14 cellular contexts compared by ENCODE assay signal in the genomic region with DNA sequence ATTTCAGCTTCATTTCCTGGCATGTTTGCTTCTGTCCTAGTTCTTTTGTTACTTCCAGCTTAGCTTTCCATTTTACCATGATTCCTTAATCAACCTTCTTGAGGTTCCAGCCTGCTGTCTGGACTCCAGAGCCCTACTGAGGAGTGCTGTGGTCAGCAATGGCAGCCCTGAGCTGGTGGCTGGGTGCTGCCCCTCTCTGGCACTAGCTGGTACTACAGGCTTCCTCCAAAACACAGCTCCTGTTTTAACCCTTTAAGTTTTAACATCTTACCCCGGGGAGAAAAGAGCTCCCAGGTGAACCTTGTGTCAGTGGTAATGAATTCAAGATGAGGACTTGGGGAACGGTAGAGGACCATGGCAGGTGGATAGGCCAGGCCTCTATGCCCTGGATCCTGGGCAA.
A peak's percentile ranks its signal among the peaks of the same experiment; 100 is the strongest.
DNase-seq lines count a peak whose midpoint lies in the region; ATAC-seq and TF ChIP-seq lines count a peak whose summit lies in the region.
"Had no signal": no experiment of that assay in that cellular context is flagged by ENCODE, and none has a peak within 500 bp of the region (broad histone marks: within the 10 kb centered on the region; RNA-seq: fewer than 3 reads in every experiment).

No MANE protein-coding gene starts in this region.

- H3K9me3 ChIP-seq in NT2/D1 (ENCODE audit: insufficient read depth, low read length): peaks cover 14% of the 10 kb centered on the region

- no peak for ATAC-seq in HG03045 (IDR thresholded peaks at IDR 0.05; ENCODE audit: unreplicated experiment)
- ATAC-seq: stimulated activated memory B cell treated with anti-CD40 and anti-IgM and Interleukin-4, amounts not matched to agents 10 μg/mL and 1 μg/mL and 100 μg/mL, for 72 hours had no signal

- no peaks in the 10 kb centered on the region for H3K27me3 ChIP-seq in NT2/D1 (ENCODE audit: insufficient read depth, insufficient read length)

- DNase-seq in CD14-positive monocyte (ENCODE audit: low spot score): no peak
- peak; percentile 25 for DNase-seq in H4 (ENCODE audit: low spot score)
- DNase-seq in NT2/D1 (ENCODE audit: low read depth, low spot score): peak; percentile 57
- peak; percentile 65 for DNase-seq in iPS-NIHi11 (ENCODE audit: low spot score)
- DNase-seq in immature natural killer cell: no peak
- no peak for DNase-seq in activated naive CD4-positive, alpha-beta T cell treated with anti-CD3 and anti-CD28 coated beads for 36 hours
- DNase-seq in activated T-cell treated with anti-CD3 and anti-CD28 coated beads for 4 hours: no peak
- DNase-seq: activated T-cell treated with anti-CD3 and anti-CD28 coated beads, Interleukin-2, amount 50 U/mL, for 1 hour; effector memory CD4-positive, alpha-beta T cell; NCI-H187 had no signal

- H3K9me3 Mint-ChIP-seq in CD14-positive monocyte (peaks cover 0 to 8% (median 0%) of the 10 kb centered on the region in 7 donors), immature natural killer cell (peaks cover 0 to 11% (median 1%) of the 10 kb centered on the region in 6 donors)
- peaks cover 9% of the 10 kb centered on the region for H3K9me3 Mint-ChIP-seq in activated naive CD4-positive, alpha-beta T cell treated with anti-CD3 and anti-CD28 coated beads for 36 hours

- H3K36me3 Mint-ChIP-seq in CD14-positive monocyte (no peaks in the 10 kb centered on the region), immature natural killer cell (no peaks in the 10 kb centered on the region)
- no peaks in the 10 kb centered on the region for H3K36me3 Mint-ChIP-seq in activated naive CD4-positive, alpha-beta T cell treated with anti-CD3 and anti-CD28 coated beads for 36 hours (ENCODE audit: low read depth)
- H3K36me3 Mint-ChIP-seq: stimulated activated memory B cell treated with anti-CD40 and anti-IgM and Interleukin-4, amounts not matched to agents 10 μg/mL and 1 μg/mL and 100 μg/mL, for 72 hours had no signal

- H3K9ac ChIP-seq in NT2/D1 (ENCODE audit: insufficient read length, low read depth): no peak overlapping the region
- H3K9ac ChIP-seq: parathyroid adenoma had no signal

- no peak overlapping the region for H3K4me3 Mint-ChIP-seq in CD14-positive monocyte
- H3K4me3 Mint-ChIP-seq in immature natural killer cell: no peak overlapping the region
- H3K4me3 Mint-ChIP-seq in activated naive CD4-positive, alpha-beta T cell treated with anti-CD3 and anti-CD28 coated beads for 36 hours: no peak overlapping the region
- H3K4me3 Mint-ChIP-seq: stimulated activated memory B cell treated with anti-CD40 and anti-IgM and Interleukin-4, amounts not matched to agents 10 μg/mL and 1 μg/mL and 100 μg/mL, for 72 hours had no signal

- peak; percentile 19 for TF ChIP-seq CTCF in CD14-positive monocyte (IDR thresholded peaks at IDR 0.05)

- no peaks in the 10 kb centered on the region for H3K4me1 ChIP-seq in NT2/D1 (ENCODE audit: insufficient read depth, insufficient read length)
- H3K4me1 ChIP-seq: parathyroid adenoma had no signal

- CTCF ChIA-PET in activated naive CD4-positive, alpha-beta T cell treated with anti-CD3 and anti-CD28 coated beads for 36 hours (lab: Charles Lee): interaction anchor here (0.7 to 0.9 kb wide), 2 partner anchors 37 to 112 kb away, joined by 3 read pairs; no protein-coding TSS in a partner anchor

- H3K4me3 ChIP-seq in NT2/D1 (ENCODE audit: insufficient read length, low read depth): no peak overlapping the region
- H3K4me3 ChIP-seq: lung had no signal

- no peaks in the 10 kb centered on the region for H3K4me1 Mint-ChIP-seq in CD14-positive monocyte
- H3K4me1 Mint-ChIP-seq in immature natural killer cell: no peaks in the 10 kb centered on the region
- H3K4me1 Mint-ChIP-seq in activated naive CD4-positive, alpha-beta T cell treated with anti-CD3 and anti-CD28 coated beads for 36 hours (ENCODE audit: low read depth): no peaks in the 10 kb centered on the region
- H3K4me1 Mint-ChIP-seq: stimulated activated memory B cell treated with anti-CD40 and anti-IgM and Interleukin-4, amounts not matched to agents 10 μg/mL and 1 μg/mL and 100 μg/mL, for 72 hours had no signal

- H3K27ac Mint-ChIP-seq in CD14-positive monocyte: no peak overlapping the region
- H3K27ac Mint-ChIP-seq in immature natural killer cell: no peak overlapping the region
- no peak overlapping the region for H3K27ac Mint-ChIP-seq in activated naive CD4-positive, alpha-beta T cell treated with anti-CD3 and anti-CD28 coated beads for 36 hours
- H3K27ac Mint-ChIP-seq: stimulated activated memory B cell treated with anti-CD40 and anti-IgM and Interleukin-4, amounts not matched to agents 10 μg/mL and 1 μg/mL and 100 μg/mL, for 72 hours had no signal

- intact Hi-C loops in CD14-positive monocyte (cut with micrococcal nuclease): no loop called here
- intact Hi-C loops in activated naive CD4-positive, alpha-beta T cell treated with anti-CD3 and anti-CD28 coated beads for 36 hours (cut with micrococcal nuclease): no loop called here

- H3K27me3 Mint-ChIP-seq in CD14-positive monocyte (ENCODE audit: low read depth in 3 of 3) (peaks cover 0 to 3% (median 0%) of the 10 kb centered on the region in 3 donors), immature natural killer cell (ENCODE audit: low read depth in 3 of 3) (peaks cover 0 to 4% (median 0%) of the 10 kb centered on the region in 3 donors)
- no peaks in the 10 kb centered on the region for H3K27me3 Mint-ChIP-seq in activated naive CD4-positive, alpha-beta T cell treated with anti-CD3 and anti-CD28 coated beads for 36 hours (ENCODE audit: low read depth)
- H3K27me3 Mint-ChIP-seq: stimulated activated memory B cell treated with anti-CD40 and anti-IgM and Interleukin-4, amounts not matched to agents 10 μg/mL and 1 μg/mL and 100 μg/mL, for 72 hours had no signal

- H3K36me3 ChIP-seq in NT2/D1 (ENCODE audit: insufficient read depth, insufficient read length, low read length): no peaks in the 10 kb centered on the region

Comparison
In these comparisons a context has a peak if more than half of its experiments do, and no peak if none do; other contexts are left out.
1. DNase-seq: peak in H4 (single experiment), NT2/D1 (single experiment) and iPS-NIHi11 (single experiment); none in CD14-positive monocyte (single experiment), immature natural killer cell (0 of 3), activated naive CD4-positive, alpha-beta T cell treated with anti-CD3 and anti-CD28 coated beads for 36 hours (single experiment) and activated T-cell treated with anti-CD3 and anti-CD28 coated beads for 4 hours (single experiment).